ENCODE assay signal across 11 cellular contexts in the genomic region with DNA sequence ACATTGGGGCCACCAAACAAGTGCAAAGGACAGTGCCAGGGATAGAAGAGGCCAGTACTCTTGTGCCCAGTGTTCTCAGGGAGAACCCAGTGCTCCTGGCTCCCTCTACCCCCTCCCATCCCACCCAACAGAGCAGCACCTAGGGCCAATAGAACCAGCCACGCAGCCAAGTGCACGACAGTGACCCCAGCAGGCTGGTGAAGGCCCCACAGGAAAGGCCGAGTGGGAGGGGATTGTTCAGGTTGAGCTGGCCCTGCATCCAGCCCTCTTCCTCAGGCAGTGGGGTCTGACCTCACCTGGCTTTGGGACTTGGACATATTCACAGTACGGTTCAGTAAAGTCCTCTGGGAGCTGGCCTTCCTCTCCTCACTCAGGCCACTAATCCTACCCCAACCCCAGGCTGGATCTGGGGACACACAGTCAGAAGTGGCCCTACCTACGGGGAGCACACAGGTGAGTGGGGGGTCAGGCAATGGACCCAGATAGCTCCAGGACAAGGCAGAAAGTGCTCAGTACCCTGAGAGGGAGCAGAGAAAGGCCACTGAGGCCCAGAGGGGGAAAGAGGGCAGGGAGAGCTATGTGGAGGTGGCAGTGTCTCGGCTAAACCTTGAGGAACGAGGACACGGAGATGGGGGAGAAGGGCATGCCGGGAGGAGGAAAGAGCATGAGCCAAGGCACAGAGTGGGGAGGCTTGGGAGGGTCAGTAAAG. TPM values are rescaled to one million over a fixed set of nuclear protein-coding genes. Genes with fewer than 3 reads are reported as not detected.
A peak's percentile ranks its signal among the peaks of the same experiment; 100 is the strongest.
DNase-seq lines count a peak whose midpoint lies in the region; ATAC-seq and TF ChIP-seq lines count a peak whose summit lies in the region.
"Had no signal": no experiment of that assay in that cellular context is flagged by ENCODE, and none has a peak within 500 bp of the region (broad histone marks: within the 10 kb centered on the region; RNA-seq: fewer than 3 reads in every experiment).

No MANE protein-coding gene starts in this region.

- no peak overlapping the region for H3K4me3 ChIP-seq in LNCaP clone FGC (ENCODE audit: low read depth, low read length)
- H3K4me3 ChIP-seq: heart left ventricle had no signal

- H3K4me3 Mint-ChIP-seq in chondrocyte (ENCODE audit: unreplicated experiment), result no peak overlapping the region
- H3K4me3 Mint-ChIP-seq: activated naive CD8-positive, alpha-beta T cell had no signal

- H3K4me1 Mint-ChIP-seq in chondrocyte (ENCODE audit: low read depth), result no peaks in the 10 kb centered on the region

- H3K27ac Mint-ChIP-seq in activated naive CD4-positive, alpha-beta T cell treated with anti-CD3 and anti-CD28 coated beads, Interleukin-2, amount 50 U/mL, for 72 hours, result peak overlapping the region in 1 of 2 donors; percentile 91
- no peak overlapping the region for H3K27ac Mint-ChIP-seq in chondrocyte (ENCODE audit: unreplicated experiment)
- H3K27ac Mint-ChIP-seq: activated naive CD8-positive, alpha-beta T cell had no signal

- DNase-seq in activated naive CD4-positive, alpha-beta T cell treated with anti-CD3 and anti-CD28 coated beads, Interleukin-2, amount 50 U/mL, for 72 hours (ENCODE audit: low spot score in 2 of 2), result no peak
- no peak for DNase-seq in activated naive CD4-positive, alpha-beta T cell (lab: John Stamatoyannopoulos, UW)
- DNase-seq in LNCaP clone FGC (ENCODE audit: low read depth), result no peak
- DNase-seq in chondrocyte (ENCODE audit: low spot score), result peak; percentile 49
- peak; percentile 26 for DNase-seq in stimulated activated naive CD8-positive, alpha-beta T cell treated with anti-CD3 and anti-CD28 coated beads, Interleukin-15, Interleukin-2, amounts not matched to agents 100 U/mL and 50 U/mL, for 24 hours
- DNase-seq in mesenteric fat pad (ENCODE audit: low spot score), result no peak
- DNase-seq: heart left ventricle, KG1 had no signal

- H3K9me3 Mint-ChIP-seq in activated naive CD4-positive, alpha-beta T cell treated with anti-CD3 and anti-CD28 coated beads, Interleukin-2, amount 50 U/mL, for 72 hours, result no peaks in the 10 kb centered on the region
- H3K9me3 Mint-ChIP-seq in chondrocyte (ENCODE audit: low read depth), result no peaks in the 10 kb centered on the region

- no peaks in the 10 kb centered on the region for H3K27me3 Mint-ChIP-seq in chondrocyte (ENCODE audit: low read depth)
- H3K27me3 Mint-ChIP-seq: activated naive CD8-positive, alpha-beta T cell had no signal

- H3K36me3 Mint-ChIP-seq in activated naive CD4-positive, alpha-beta T cell treated with anti-CD3 and anti-CD28 coated beads, Interleukin-2, amount 50 U/mL, for 72 hours, result peaks cover 0 to 8% of the 10 kb centered on the region in 2 donors
- H3K36me3 Mint-ChIP-seq in chondrocyte (ENCODE audit: low read depth), result peaks cover 17% of the 10 kb centered on the region

- ATAC-seq in activated naive CD4-positive, alpha-beta T cell treated with anti-CD3 and anti-CD28 coated beads, Interleukin-2, amount 50 U/mL, for 72 hours, result peak; percentile 25 to 29
- ATAC-seq in stimulated activated naive CD8-positive, alpha-beta T cell treated with anti-CD3 and anti-CD28 coated beads, Interleukin-15, Interleukin-2, amounts not matched to agents 100 U/mL and 50 U/mL, for 24 hours, result peak; percentile 38
- no peak for ATAC-seq in HG02588 (IDR thresholded peaks at IDR 0.05; ENCODE audit: unreplicated experiment)
- ATAC-seq in GM21717 (IDR thresholded peaks at IDR 0.05; ENCODE audit: unreplicated experiment), result no peak

- TF ChIP-seq CTCF in LNCaP clone FGC (IDR thresholded peaks at IDR 0.05; ENCODE audit: control insufficient read depth, extremely low read depth, insufficient read depth) (0 out of 2 replicates have a peak, but pooled peaks have one; percentile 2), chondrocyte (IDR thresholded peaks at IDR 0.05) (peak; percentile 29)

RNA-seq across cellular contexts. Expression of gene POLR1E, which starts 25.4 kb away (rescaled TPM):
- total RNA-seq in activated naive CD4-positive, alpha-beta T cell treated with anti-CD3 and anti-CD28 coated beads, Interleukin-2, amount 50 U/mL, for 72 hours, result 10 to 100 TPM; 60.3 to 66.6 TPM
- 12.7 to 13.9 TPM (median 13.7 TPM) in 3 replicates for total RNA-seq in chondrocyte
- 35.7 TPM for total RNA-seq in mesenteric fat pad

RNA-seq across cellular contexts. Expression of gene ZBTB5, which starts 45.9 kb away (rescaled TPM):
- 10 to 100 TPM; 10.6 to 25.6 TPM for total RNA-seq in activated naive CD4-positive, alpha-beta T cell treated with anti-CD3 and anti-CD28 coated beads, Interleukin-2, amount 50 U/mL, for 72 hours
- total RNA-seq in chondrocyte (14.1 to 15.3 TPM (median 14.5 TPM) in 3 replicates), mesenteric fat pad (5.6 TPM)

Comparison
In these comparisons a context has a peak if more than half of its experiments do, and no peak if none do; other contexts are left out.
1. ATAC-seq: peak in activated naive CD4-positive, alpha-beta T cell treated with anti-CD3 and anti-CD28 coated beads, Interleukin-2, amount 50 U/mL, for 72 hours (2 of 2) and stimulated activated naive CD8-positive, alpha-beta T cell treated with anti-CD3 and anti-CD28 coated beads, Interleukin-15, Interleukin-2, amounts not matched to agents 100 U/mL and 50 U/mL, for 24 hours (single experiment); none in HG02588 (single experiment) and GM21717 (single experiment).
2. DNase-seq: peak in chondrocyte (single experiment) and stimulated activated naive CD8-positive, alpha-beta T cell treated with anti-CD3 and anti-CD28 coated beads, Interleukin-15, Interleukin-2, amounts not matched to agents 100 U/mL and 50 U/mL, for 24 hours (single experiment); none in activated naive CD4-positive, alpha-beta T cell treated with anti-CD3 and anti-CD28 coated beads, Interleukin-2, amount 50 U/mL, for 72 hours (0 of 2), activated naive CD4-positive, alpha-beta T cell (0 of 4), LNCaP clone FGC (single experiment) and mesenteric fat pad (single experiment).